In the genomic region with DNA sequence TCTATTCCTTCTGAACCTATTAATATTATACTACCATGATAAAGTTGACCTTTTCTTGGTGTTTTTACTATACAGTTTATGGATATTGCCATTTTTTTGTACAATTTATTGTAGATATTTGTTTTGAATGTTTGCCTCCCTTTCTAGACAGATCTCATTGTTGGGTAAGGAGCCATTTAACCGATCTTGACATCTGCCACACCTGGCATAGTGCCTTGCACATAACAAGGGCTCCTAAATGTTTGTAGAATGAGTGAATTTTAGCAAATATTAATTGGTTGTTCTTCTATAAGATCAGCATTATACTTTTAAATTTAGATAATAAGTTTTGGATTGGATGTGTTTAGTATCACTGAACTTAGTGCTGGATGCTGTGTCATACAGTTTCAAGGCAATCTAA, we compare ENCODE assay signal across 20 cellular contexts.
DNase-seq lines count a peak whose midpoint lies in the region; ATAC-seq and TF ChIP-seq lines count a peak whose summit lies in the region.
"Had no signal": no experiment of that assay in that cellular context is flagged by ENCODE, and none has a peak within 500 bp of the region (broad histone marks: within the 10 kb centered on the region; RNA-seq: fewer than 3 reads in every experiment).

No MANE protein-coding gene starts in this region.

- peak overlapping the region; percentile 93 for H3K27ac ChIP-seq in psoas muscle
- H3K27ac ChIP-seq: HL-60 had no signal

- no peaks in the 10 kb centered on the region for H3K9me3 ChIP-seq in psoas muscle
- H3K9me3 ChIP-seq: BE2C had no signal

- H3K27me3 ChIP-seq in psoas muscle (ENCODE audit: insufficient read depth in 3 of 3, low read length in 2 of 3), result no peaks in the 10 kb centered on the region
- H3K27me3 ChIP-seq: BE2C had no signal

- H3K36me3 ChIP-seq in psoas muscle (ENCODE audit: insufficient read depth in 1 of 2, low read depth in 1 of 2), result no peaks in the 10 kb centered on the region
- H3K36me3 ChIP-seq: BE2C had no signal

- 64 to 75% (median 74%) methylated on average over 1 of the region's 1 CpG for WGBS in psoas muscle, 3 donors

- no peak for TF ChIP-seq CTCF in psoas muscle (IDR thresholded peaks at IDR 0.05)
- no peak for TF ChIP-seq CTCF in GM10266 (IDR thresholded peaks at IDR 0.05; ENCODE audit: control insufficient read depth, insufficient read depth, low read depth, missing control alignments)

- DNase-seq in NCI-H1694 treated with DMSO at 0.1 percent for 48 hours (lab: John Stamatoyannopoulos, UW) (peak; percentile 24), NCI-H1694 (lab: John Stamatoyannopoulos, UW) (no peak), NCI-H2171 (lab: John Stamatoyannopoulos, UW) (peak; percentile 5), NCI-H69 (lab: John Stamatoyannopoulos, UW) (peak; percentile 10), psoas muscle (no peak), GM10266 (ENCODE audit: extremely low spot score) (no peak)
- DNase-seq: ACHN; BE2C; CD4-positive, CD25-positive, alpha-beta regulatory T cell; CD8-positive, alpha-beta memory T cell; COR-L47; DMS153; DND-41; EL; GOT3; H7; HFFc6 had no signal

- H3K4me3 ChIP-seq in psoas muscle, result no peak overlapping the region

- peaks cover 29% of the 10 kb centered on the region for H3K4me1 ChIP-seq in psoas muscle

- intact Hi-C loops in psoas muscle (cut with DNase I), result loop anchor here (10.0 kb wide), 2 partner anchors 60 to 250 kb away; no protein-coding TSS in a partner anchor

- ATAC-seq in psoas muscle (no peak), GM19035 (IDR thresholded peaks at IDR 0.05; ENCODE audit: unreplicated experiment) (no peak)
- ATAC-seq: HCT116 had no signal

Comparison
In these comparisons a context has a peak if more than half of its experiments do, and no peak if none do; other contexts are left out.
1. DNase-seq: peak in NCI-H1694 treated with DMSO at 0.1 percent for 48 hours (single experiment), NCI-H2171 (single experiment) and NCI-H69 (single experiment); none in NCI-H1694 (single experiment), psoas muscle (0 of 2) and GM10266 (single experiment).